14 cellular contexts compared by ENCODE assay signal in the genomic region with DNA sequence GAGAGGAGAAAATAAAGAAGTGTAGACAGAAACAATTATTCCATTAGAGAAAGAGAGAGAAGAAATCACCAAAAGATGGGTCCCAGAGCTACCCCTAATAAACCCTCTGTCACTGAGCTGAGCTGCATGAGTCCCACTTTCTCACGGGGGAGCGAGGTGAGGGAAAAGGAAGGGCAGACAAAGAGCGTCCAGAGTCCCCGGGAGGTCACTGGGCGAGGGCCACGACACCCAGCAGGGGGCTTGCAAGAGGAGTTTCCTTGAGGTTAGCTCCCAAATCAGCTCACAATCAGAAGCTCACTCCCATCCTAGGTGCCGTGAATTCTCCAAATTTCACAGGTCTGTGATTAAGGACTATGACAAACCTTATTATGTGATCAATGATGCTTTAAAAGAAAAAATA.
DNase-seq lines count a peak whose midpoint lies in the region; ATAC-seq and TF ChIP-seq lines count a peak whose summit lies in the region.
"Had no signal": no experiment of that assay in that cellular context is flagged by ENCODE, and none has a peak within 500 bp of the region (broad histone marks: within the 10 kb centered on the region; RNA-seq: fewer than 3 reads in every experiment).

No MANE protein-coding gene starts in this region.

- H3K4me1 ChIP-seq in H9 (ENCODE audit: insufficient read depth, low read length) (peaks cover under 1% of the 10 kb centered on the region), adipocyte (ENCODE audit: control insufficient read depth, insufficient read depth, low read length) (peaks cover 73% of the 10 kb centered on the region), mesenchymal stem cell (ENCODE audit: control insufficient read depth, insufficient read depth, low read depth, low read length) (peaks cover 22% of the 10 kb centered on the region), BE2C (peaks cover 27% of the 10 kb centered on the region)

- no peak overlapping the region for H3K9ac ChIP-seq in H9 (ENCODE audit: extremely low read depth, insufficient read length, low read length)
- peak overlapping the region; percentile 93 for H3K9ac ChIP-seq in adipocyte (ENCODE audit: low read length)
- peak overlapping the region; percentile 92 for H3K9ac ChIP-seq in mesenchymal stem cell (ENCODE audit: low read length)

- H3K27me3 Mint-ChIP-seq in H9 (ENCODE audit: low read depth), result no peaks in the 10 kb centered on the region; the same call in 1 of the 2 replicates
- no peaks in the 10 kb centered on the region for H3K27me3 Mint-ChIP-seq in stimulated activated memory B cell treated with anti-CD40 and anti-IgM and Interleukin-4, amounts not matched to agents 10 μg/mL and 1 μg/mL and 100 μg/mL, for 72 hours
- no peaks in the 10 kb centered on the region for H3K27me3 Mint-ChIP-seq in T-cell

- H3K27ac ChIP-seq in H9 (ENCODE audit: insufficient read length, low read depth, low read length) (no peak overlapping the region), mesenchymal stem cell (ENCODE audit: low read length, poor library complexity, severe bottlenecking) (no peak overlapping the region)
- H3K27ac ChIP-seq: VCaP had no signal

- H3K18ac ChIP-seq in H9 (ENCODE audit: insufficient read length, low read depth, low read length), result no peak overlapping the region
- no peak overlapping the region for H3K18ac ChIP-seq in mesenchymal stem cell (ENCODE audit: low read depth in 1 of 2, low read length in 2 of 2)

- H3K4ac ChIP-seq in H9 (ENCODE audit: low read depth, low read length) (no peak overlapping the region), mesenchymal stem cell (ENCODE audit: low read depth in 1 of 2, low read length in 2 of 2) (no peak overlapping the region)

- DNase-seq in H9 (no peak), adipocyte (ENCODE audit: low read depth) (no peak), mesenchymal stem cell (no peak), BE2C (no peak), T-cell (no peak), NCI-H2196 (lab: John Stamatoyannopoulos, UW; ENCODE audit: unreplicated experiment) (no peak)
- no peak for DNase-seq in activated CD4-positive, alpha-beta T cell treated with anti-CD3 and anti-CD28 coated beads for 1 hour
- DNase-seq: cortex of kidney, DMS 273 treated with DMSO at 0.1 percent for 48 hours, NCI-H2227 treated with DMSO at 0.1 percent for 48 hours had no signal

- peaks cover 36 to 40% of the 10 kb centered on the region in 2 experiments for H3K4me1 Mint-ChIP-seq in H9
- peaks cover 48% of the 10 kb centered on the region for H3K4me1 Mint-ChIP-seq in stimulated activated memory B cell treated with anti-CD40 and anti-IgM and Interleukin-4, amounts not matched to agents 10 μg/mL and 1 μg/mL and 100 μg/mL, for 72 hours
- peaks cover 19 to 22% (median 19%) of the 10 kb centered on the region in 3 donors for H3K4me1 Mint-ChIP-seq in T-cell

- H3K56ac ChIP-seq in H9 (ENCODE audit: insufficient read length, low read depth, low read length), result no peak overlapping the region

- H3K27ac Mint-ChIP-seq in H9, result peak overlapping the region; percentile 36 to 65 (median 46); a peak in 5 of 7 replicates
- peak overlapping the region; percentile 79 for H3K27ac Mint-ChIP-seq in stimulated activated memory B cell treated with anti-CD40 and anti-IgM and Interleukin-4, amounts not matched to agents 10 μg/mL and 1 μg/mL and 100 μg/mL, for 72 hours
- H3K27ac Mint-ChIP-seq in T-cell, result peak overlapping the region in 1 of 2 donors; percentile 50
- H3K27ac Mint-ChIP-seq: activated T-helper 1 cell treated with anti-CD3 and anti-CD28 coated beads, Interleukin-12 subunit alpha, Interleukin-12 subunit beta, Interleukin-2, Interleukin-4 antibody, amounts not matched to agents 30 ng/mL and 10 ng/mL and 1 ng/mL, durations not matched to agents 14 hours and 24 hours and 36 hours had no signal

- H3K23ac ChIP-seq in H9 (ENCODE audit: insufficient read length, low read depth, low read length), result no peak overlapping the region
- H3K23ac ChIP-seq in mesenchymal stem cell (ENCODE audit: low read length in 2 of 2), result no peak overlapping the region

- no peak overlapping the region for H2BK15ac ChIP-seq in H9 (ENCODE audit: low read depth, low read length)
- H2BK15ac ChIP-seq in mesenchymal stem cell (ENCODE audit: low read depth, poor library complexity, severe bottlenecking), result no peak overlapping the region

- no peak overlapping the region for H4K8ac ChIP-seq in H9 (replicated peaks; ENCODE audit: insufficient read length, low read depth, low read length)
- no peak overlapping the region for H4K8ac ChIP-seq in mesenchymal stem cell (ENCODE audit: low read length)

- H2BK12ac ChIP-seq in H9 (ENCODE audit: insufficient read length, low read depth, low read length), result no peak overlapping the region
- H2BK12ac ChIP-seq in mesenchymal stem cell (ENCODE audit: low read length in 2 of 2), result peak overlapping the region; percentile 14 to 86

- no peaks in the 10 kb centered on the region for H4K20me1 ChIP-seq in H9 (ENCODE audit: control insufficient read depth, insufficient read depth, insufficient read length)

- H2AK5ac ChIP-seq in H9 (ENCODE audit: insufficient read length, low read length), result no peak overlapping the region
- peak overlapping the region; percentile 70 for H2AK5ac ChIP-seq in mesenchymal stem cell (ENCODE audit: low read length, severe bottlenecking)

- peaks cover 2% of the 10 kb centered on the region; the same call in 1 of the 2 replicates for H3K79me2 ChIP-seq in H9 (ENCODE audit: insufficient read depth, low read length)

- no peak overlapping the region for H2BK20ac ChIP-seq in H9 (ENCODE audit: low read depth, low read length, poor library complexity, severe bottlenecking)

- no peaks in the 10 kb centered on the region for H3K27me3 ChIP-seq in H9 (ENCODE audit: insufficient read depth, low read length)
- H3K27me3 ChIP-seq in adipocyte (replicated peaks; ENCODE audit: control insufficient read depth, insufficient read depth, low read length), result no peaks in the 10 kb centered on the region
- H3K27me3 ChIP-seq in mesenchymal stem cell (ENCODE audit: control insufficient read depth in 1 of 2, insufficient read depth in 1 of 2, low read length in 2 of 2), result no peaks in the 10 kb centered on the region
- H3K27me3 ChIP-seq in BE2C, result no peaks in the 10 kb centered on the region
- H3K27me3 ChIP-seq: left lung had no signal

- no peaks in the 10 kb centered on the region for H3K36me3 ChIP-seq in adipocyte (ENCODE audit: control insufficient read depth, insufficient read depth, low read length, severe bottlenecking)
- peaks cover 0 to 5% of the 10 kb centered on the region in 2 experiments for H3K36me3 ChIP-seq in mesenchymal stem cell (ENCODE audit: control insufficient read depth in 1 of 2, insufficient read depth in 2 of 2, low read depth in 1 of 2, low read length in 2 of 2)
- no peaks in the 10 kb centered on the region for H3K36me3 ChIP-seq in BE2C
- H3K36me3 ChIP-seq: left lung had no signal

- WGBS in H9 (ENCODE audit: extremely low coverage, insufficient read length, low lambda C conversion rate), result no CpG with 5 or more reads among the region's 7 CpGs
- WGBS in mesenchymal stem cell, result 87% methylated on average over 6 of the region's 7 CpGs

- H3K4me3 Mint-ChIP-seq in H9, result no peak overlapping the region
- peak overlapping the region; percentile 43 for H3K4me3 Mint-ChIP-seq in stimulated activated memory B cell treated with anti-CD40 and anti-IgM and Interleukin-4, amounts not matched to agents 10 μg/mL and 1 μg/mL and 100 μg/mL, for 72 hours
- no peak overlapping the region for H3K4me3 Mint-ChIP-seq in T-cell
- H3K4me3 Mint-ChIP-seq: activated T-helper 1 cell treated with anti-CD3 and anti-CD28 coated beads, Interleukin-12 subunit alpha, Interleukin-12 subunit beta, Interleukin-2, Interleukin-4 antibody, amounts not matched to agents 30 ng/mL and 10 ng/mL and 1 ng/mL, durations not matched to agents 14 hours and 24 hours and 36 hours had no signal

- no peak overlapping the region for H3K4me2 ChIP-seq in H9 (ENCODE audit: insufficient read depth, insufficient read length, low read length)
- H3K4me2 ChIP-seq in mesenchymal stem cell (ENCODE audit: low read length, poor library complexity, severe bottlenecking), result no peak overlapping the region

- peaks cover 8 to 22% (median 15%) of the 10 kb centered on the region in 3 experiments; a peak in 6 of 7 replicates for H3K36me3 Mint-ChIP-seq in H9 (ENCODE audit: insufficient read depth in 1 of 3, low read depth in 3 of 3)
- H3K36me3 Mint-ChIP-seq in stimulated activated memory B cell treated with anti-CD40 and anti-IgM and Interleukin-4, amounts not matched to agents 10 μg/mL and 1 μg/mL and 100 μg/mL, for 72 hours, result peaks cover 11% of the 10 kb centered on the region
- peaks cover 4% of the 10 kb centered on the region for H3K36me3 Mint-ChIP-seq in T-cell

- POLR2A ChIA-PET in T-cell (lab: Charles Lee), result no interaction called here

- H4K91ac ChIP-seq in H9 (ENCODE audit: insufficient read length, low read depth, low read length), result no peak overlapping the region
- no peak overlapping the region for H4K91ac ChIP-seq in mesenchymal stem cell (ENCODE audit: low read length)

- H2BK5ac ChIP-seq in H9 (ENCODE audit: insufficient read length, low read length), result no peak overlapping the region
- H2BK5ac ChIP-seq in mesenchymal stem cell (ENCODE audit: low read depth, low read length, poor library complexity, severe bottlenecking), result no peak overlapping the region

- no peak overlapping the region for H2BK120ac ChIP-seq in H9 (ENCODE audit: low read depth, low read length, poor library complexity, severe bottlenecking)
- H2BK120ac ChIP-seq in mesenchymal stem cell (ENCODE audit: low read depth, low read length), result no peak overlapping the region

- H3K23me2 ChIP-seq in H9 (ENCODE audit: insufficient read length, low read depth, low read length, poor library complexity, severe bottlenecking), result no peaks in the 10 kb centered on the region

- no peaks in the 10 kb centered on the region; a peak in 2 of 5 replicates for H3K9me3 Mint-ChIP-seq in H9
- no peaks in the 10 kb centered on the region for H3K9me3 Mint-ChIP-seq in stimulated activated memory B cell treated with anti-CD40 and anti-IgM and Interleukin-4, amounts not matched to agents 10 μg/mL and 1 μg/mL and 100 μg/mL, for 72 hours
- peaks cover 0 to 4% (median 0%) of the 10 kb centered on the region in 3 donors for H3K9me3 Mint-ChIP-seq in T-cell
- H3K9me3 Mint-ChIP-seq: activated T-helper 1 cell treated with anti-CD3 and anti-CD28 coated beads, Interleukin-12 subunit alpha, Interleukin-12 subunit beta, Interleukin-2, Interleukin-4 antibody, amounts not matched to agents 30 ng/mL and 10 ng/mL and 1 ng/mL, durations not matched to agents 14 hours and 24 hours and 36 hours had no signal

- TF ChIP-seq CTCF in H9 (conservative IDR thresholded peaks at IDR 0.05) (no peak), BE2C (IDR thresholded peaks at IDR 0.05; ENCODE audit: low read depth, low read length) (no peak)

- H3K9me3 ChIP-seq in H9 (ENCODE audit: control insufficient read depth, low read depth, low read length) (no peaks in the 10 kb centered on the region), adipocyte (ENCODE audit: control insufficient read depth, low read length) (no peaks in the 10 kb centered on the region), mesenchymal stem cell (ENCODE audit: control insufficient read depth, low read length) (no peaks in the 10 kb centered on the region), BE2C (no peaks in the 10 kb centered on the region)
- H3K9me3 ChIP-seq: left lung had no signal

- CTCF ChIA-PET in T-cell (lab: Charles Lee), result no interaction called here

- no peak for ATAC-seq in stimulated activated memory B cell treated with anti-CD40 and anti-IgM and Interleukin-4, amounts not matched to agents 10 μg/mL and 1 μg/mL and 100 μg/mL, for 72 hours
- ATAC-seq in T-cell (replicated peaks in 1 of 4), result no peak

- H4K5ac ChIP-seq in H9 (ENCODE audit: insufficient read length, low read depth, low read length), result no peak overlapping the region

- H3K14ac ChIP-seq in H9 (ENCODE audit: insufficient read depth, low read length) (no peak overlapping the region), mesenchymal stem cell (ENCODE audit: low read length in 2 of 2) (no peak overlapping the region)

- H3K4me3 ChIP-seq in adipocyte (ENCODE audit: low read length) (peak overlapping the region; percentile 73), mesenchymal stem cell (ENCODE audit: insufficient read depth in 1 of 2, low read depth in 1 of 2, low read length in 2 of 2) (peak overlapping the region in 1 of 2 experiments; percentile 61), BE2C (ENCODE audit: low read depth, low read length) (no peak overlapping the region)
- H3K4me3 ChIP-seq: left lung had no signal

- H3T11ph ChIP-seq in H9 (ENCODE audit: low read length), result no peak overlapping the region

- H3K79me1 ChIP-seq in H9 (ENCODE audit: insufficient read depth, low read depth, low read length, poor library complexity, severe bottlenecking) (peaks cover 4% of the 10 kb centered on the region), mesenchymal stem cell (replicated peaks; ENCODE audit: low read length, poor library complexity, severe bottlenecking) (peaks cover 34% of the 10 kb centered on the region)

- H2AFZ ChIP-seq in H9 (ENCODE audit: low read length), result no peak overlapping the region
- H2AFZ ChIP-seq in mesenchymal stem cell (ENCODE audit: low read depth, low read length), result no peak overlapping the region
